1 cellular context compared by ENCODE assay signal in the genomic region with DNA sequence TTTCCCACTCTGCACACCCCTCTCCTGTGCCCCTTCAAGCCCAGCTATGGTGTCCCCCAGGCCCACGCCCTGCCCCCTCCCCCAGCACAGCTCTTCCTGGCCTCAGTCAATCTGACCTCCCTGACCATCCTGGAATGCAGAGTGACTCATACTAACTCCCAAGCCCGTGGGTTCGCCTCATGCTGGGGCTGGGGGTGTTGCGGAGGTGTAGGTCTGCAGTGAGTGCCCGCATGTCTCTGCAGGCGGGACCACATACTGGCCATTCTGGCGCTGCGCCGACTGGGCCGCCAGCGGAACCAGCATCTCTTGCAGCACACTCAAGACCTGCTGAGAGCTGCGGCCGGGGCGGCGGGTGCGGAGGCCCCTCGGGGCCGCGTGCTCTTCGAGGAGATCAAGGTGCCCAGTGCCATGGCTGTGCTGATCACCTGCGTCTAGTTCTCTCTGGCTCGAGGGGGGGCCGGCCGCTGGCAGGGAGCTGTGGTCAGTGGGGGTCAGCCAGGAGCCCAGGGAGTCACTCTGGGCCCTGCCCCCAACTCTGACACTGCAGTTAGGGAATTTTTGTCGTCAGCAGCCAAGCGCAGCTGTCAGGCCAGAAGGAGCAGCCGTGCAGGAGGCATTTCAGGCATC.
TF ChIP-seq lines count a peak whose summit lies in the region.

No MANE protein-coding gene starts in this region.

TF ChIP-seq in Ishikawa, 13 proteins besides CTCF, POLR2A, EP300 and RAD21 (continued from another document):
- TF ChIP-seq EGR1 (IDR thresholded peaks at IDR 0.05): peak; percentile 98
